In the genomic region with DNA sequence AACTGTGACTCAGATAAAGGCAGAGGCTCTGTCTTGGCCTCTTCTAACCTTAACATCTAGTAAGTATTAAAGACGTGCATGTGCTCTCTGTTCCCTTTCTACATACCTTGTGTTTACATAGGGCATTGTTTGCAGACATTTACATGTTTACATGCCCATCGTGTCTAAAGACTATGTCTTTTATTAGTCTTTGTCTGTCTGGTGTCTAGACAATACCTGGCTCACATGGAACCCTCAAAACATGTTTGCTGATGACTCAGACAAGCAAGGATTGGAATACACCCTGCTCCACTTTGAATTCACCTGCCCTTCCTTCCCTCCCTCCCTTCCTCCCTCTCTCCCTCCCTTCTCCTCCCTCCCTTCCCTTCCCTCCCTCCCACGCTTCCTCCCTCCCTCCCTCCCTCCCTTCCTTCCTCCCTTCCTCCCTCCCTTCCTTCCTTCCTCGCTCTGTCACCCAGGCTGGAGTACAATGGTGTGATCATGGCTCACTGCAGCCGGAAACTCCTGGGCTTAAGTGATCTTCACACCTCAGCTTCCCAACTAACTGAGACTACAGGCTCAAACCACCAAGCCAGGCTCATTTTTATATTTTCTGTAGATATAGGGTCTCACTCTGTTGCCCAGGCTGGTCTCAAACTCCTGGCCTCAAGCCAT, we compare ENCODE assay signal across 1 cellular context.
A peak's percentile ranks its signal among the peaks of the same experiment; 100 is the strongest.
TF ChIP-seq lines count a peak whose summit lies in the region.

No MANE protein-coding gene starts in this region.

TF ChIP-seq in HepG2, 621 proteins besides CTCF, POLR2A, EP300 and RAD21 (continued from another document and continues in another):
- TF ChIP-seq, protein P1, sequence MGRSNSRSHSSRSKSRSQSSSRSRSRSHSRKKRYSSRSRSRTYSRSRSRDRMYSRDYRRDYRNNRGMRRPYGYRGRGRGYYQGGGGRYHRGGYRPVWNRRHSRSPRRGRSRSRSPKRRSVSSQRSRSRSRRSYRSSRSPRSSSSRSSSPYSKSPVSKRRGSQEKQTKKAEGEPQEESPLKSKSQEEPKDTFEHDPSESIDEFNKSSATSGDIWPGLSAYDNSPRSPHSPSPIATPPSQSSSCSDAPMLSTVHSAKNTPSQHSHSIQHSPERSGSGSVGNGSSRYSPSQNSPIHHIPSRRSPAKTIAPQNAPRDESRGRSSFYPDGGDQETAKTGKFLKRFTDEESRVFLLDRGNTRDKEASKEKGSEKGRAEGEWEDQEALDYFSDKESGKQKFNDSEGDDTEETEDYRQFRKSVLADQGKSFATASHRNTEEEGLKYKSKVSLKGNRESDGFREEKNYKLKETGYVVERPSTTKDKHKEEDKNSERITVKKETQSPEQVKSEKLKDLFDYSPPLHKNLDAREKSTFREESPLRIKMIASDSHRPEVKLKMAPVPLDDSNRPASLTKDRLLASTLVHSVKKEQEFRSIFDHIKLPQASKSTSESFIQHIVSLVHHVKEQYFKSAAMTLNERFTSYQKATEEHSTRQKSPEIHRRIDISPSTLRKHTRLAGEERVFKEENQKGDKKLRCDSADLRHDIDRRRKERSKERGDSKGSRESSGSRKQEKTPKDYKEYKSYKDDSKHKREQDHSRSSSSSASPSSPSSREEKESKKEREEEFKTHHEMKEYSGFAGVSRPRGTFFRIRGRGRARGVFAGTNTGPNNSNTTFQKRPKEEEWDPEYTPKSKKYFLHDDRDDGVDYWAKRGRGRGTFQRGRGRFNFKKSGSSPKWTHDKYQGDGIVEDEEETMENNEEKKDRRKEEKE (IDR thresholded peaks at IDR 0.05), result no peak
- no peak for TF ChIP-seq SIN3A (IDR thresholded peaks at IDR 0.05; ENCODE audit: borderline replicate concordance, low read depth, low read length)
- TF ChIP-seq, protein P2, sequence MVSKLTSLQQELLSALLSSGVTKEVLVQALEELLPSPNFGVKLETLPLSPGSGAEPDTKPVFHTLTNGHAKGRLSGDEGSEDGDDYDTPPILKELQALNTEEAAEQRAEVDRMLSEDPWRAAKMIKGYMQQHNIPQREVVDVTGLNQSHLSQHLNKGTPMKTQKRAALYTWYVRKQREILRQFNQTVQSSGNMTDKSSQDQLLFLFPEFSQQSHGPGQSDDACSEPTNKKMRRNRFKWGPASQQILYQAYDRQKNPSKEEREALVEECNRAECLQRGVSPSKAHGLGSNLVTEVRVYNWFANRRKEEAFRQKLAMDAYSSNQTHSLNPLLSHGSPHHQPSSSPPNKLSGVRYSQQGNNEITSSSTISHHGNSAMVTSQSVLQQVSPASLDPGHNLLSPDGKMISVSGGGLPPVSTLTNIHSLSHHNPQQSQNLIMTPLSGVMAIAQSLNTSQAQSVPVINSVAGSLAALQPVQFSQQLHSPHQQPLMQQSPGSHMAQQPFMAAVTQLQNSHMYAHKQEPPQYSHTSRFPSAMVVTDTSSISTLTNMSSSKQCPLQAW (CRISPR knock-in tag; IDR thresholded peaks at IDR 0.05), result no peak
- TF ChIP-seq ZNF335 (CRISPR knock-in tag; IDR thresholded peaks at IDR 0.05), result 0 out of 2 replicates have a peak, but pooled peaks have one; percentile 24
- TF ChIP-seq, protein P3, sequence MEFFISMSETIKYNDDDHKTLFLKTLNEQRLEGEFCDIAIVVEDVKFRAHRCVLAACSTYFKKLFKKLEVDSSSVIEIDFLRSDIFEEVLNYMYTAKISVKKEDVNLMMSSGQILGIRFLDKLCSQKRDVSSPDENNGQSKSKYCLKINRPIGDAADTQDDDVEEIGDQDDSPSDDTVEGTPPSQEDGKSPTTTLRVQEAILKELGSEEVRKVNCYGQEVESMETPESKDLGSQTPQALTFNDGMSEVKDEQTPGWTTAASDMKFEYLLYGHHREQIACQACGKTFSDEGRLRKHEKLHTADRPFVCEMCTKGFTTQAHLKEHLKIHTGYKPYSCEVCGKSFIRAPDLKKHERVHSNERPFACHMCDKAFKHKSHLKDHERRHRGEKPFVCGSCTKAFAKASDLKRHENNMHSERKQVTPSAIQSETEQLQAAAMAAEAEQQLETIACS (CRISPR knock-in tag; IDR thresholded peaks at IDR 0.05), result no peak
- TF ChIP-seq FOXA1 (IDR thresholded peaks at IDR 0.05), result peak; percentile 79
- TF ChIP-seq FOXA1 (CRISPR knock-in tag; IDR thresholded peaks at IDR 0.05), result peak; percentile 84
- no peak for TF ChIP-seq MYC (CRISPR knock-in tag; IDR thresholded peaks at IDR 0.05; ENCODE audit: borderline replicate concordance)
- no peak for TF ChIP-seq ZNF782 (CRISPR knock-in tag; IDR thresholded peaks at IDR 0.05; ENCODE audit: borderline replicate concordance)
- TF ChIP-seq REXO4 (CRISPR knock-in tag; IDR thresholded peaks at IDR 0.05; ENCODE audit: borderline replicate concordance), result no peak
- TF ChIP-seq FOXA3 (CRISPR knock-in tag; IDR thresholded peaks at IDR 0.05), result peak; percentile 94
- TF ChIP-seq GABPA (IDR thresholded peaks at IDR 0.05; ENCODE audit: low read depth, low read length), result no peak
- TF ChIP-seq GABPA (CRISPR knock-in tag; IDR thresholded peaks at IDR 0.05; ENCODE audit: low read depth), result no peak
- TF ChIP-seq IKZF4 (CRISPR knock-in tag; IDR thresholded peaks at IDR 0.05; ENCODE audit: borderline replicate concordance, low read depth, not compliant biosample characterization), result no peak
- TF ChIP-seq, protein P4, sequence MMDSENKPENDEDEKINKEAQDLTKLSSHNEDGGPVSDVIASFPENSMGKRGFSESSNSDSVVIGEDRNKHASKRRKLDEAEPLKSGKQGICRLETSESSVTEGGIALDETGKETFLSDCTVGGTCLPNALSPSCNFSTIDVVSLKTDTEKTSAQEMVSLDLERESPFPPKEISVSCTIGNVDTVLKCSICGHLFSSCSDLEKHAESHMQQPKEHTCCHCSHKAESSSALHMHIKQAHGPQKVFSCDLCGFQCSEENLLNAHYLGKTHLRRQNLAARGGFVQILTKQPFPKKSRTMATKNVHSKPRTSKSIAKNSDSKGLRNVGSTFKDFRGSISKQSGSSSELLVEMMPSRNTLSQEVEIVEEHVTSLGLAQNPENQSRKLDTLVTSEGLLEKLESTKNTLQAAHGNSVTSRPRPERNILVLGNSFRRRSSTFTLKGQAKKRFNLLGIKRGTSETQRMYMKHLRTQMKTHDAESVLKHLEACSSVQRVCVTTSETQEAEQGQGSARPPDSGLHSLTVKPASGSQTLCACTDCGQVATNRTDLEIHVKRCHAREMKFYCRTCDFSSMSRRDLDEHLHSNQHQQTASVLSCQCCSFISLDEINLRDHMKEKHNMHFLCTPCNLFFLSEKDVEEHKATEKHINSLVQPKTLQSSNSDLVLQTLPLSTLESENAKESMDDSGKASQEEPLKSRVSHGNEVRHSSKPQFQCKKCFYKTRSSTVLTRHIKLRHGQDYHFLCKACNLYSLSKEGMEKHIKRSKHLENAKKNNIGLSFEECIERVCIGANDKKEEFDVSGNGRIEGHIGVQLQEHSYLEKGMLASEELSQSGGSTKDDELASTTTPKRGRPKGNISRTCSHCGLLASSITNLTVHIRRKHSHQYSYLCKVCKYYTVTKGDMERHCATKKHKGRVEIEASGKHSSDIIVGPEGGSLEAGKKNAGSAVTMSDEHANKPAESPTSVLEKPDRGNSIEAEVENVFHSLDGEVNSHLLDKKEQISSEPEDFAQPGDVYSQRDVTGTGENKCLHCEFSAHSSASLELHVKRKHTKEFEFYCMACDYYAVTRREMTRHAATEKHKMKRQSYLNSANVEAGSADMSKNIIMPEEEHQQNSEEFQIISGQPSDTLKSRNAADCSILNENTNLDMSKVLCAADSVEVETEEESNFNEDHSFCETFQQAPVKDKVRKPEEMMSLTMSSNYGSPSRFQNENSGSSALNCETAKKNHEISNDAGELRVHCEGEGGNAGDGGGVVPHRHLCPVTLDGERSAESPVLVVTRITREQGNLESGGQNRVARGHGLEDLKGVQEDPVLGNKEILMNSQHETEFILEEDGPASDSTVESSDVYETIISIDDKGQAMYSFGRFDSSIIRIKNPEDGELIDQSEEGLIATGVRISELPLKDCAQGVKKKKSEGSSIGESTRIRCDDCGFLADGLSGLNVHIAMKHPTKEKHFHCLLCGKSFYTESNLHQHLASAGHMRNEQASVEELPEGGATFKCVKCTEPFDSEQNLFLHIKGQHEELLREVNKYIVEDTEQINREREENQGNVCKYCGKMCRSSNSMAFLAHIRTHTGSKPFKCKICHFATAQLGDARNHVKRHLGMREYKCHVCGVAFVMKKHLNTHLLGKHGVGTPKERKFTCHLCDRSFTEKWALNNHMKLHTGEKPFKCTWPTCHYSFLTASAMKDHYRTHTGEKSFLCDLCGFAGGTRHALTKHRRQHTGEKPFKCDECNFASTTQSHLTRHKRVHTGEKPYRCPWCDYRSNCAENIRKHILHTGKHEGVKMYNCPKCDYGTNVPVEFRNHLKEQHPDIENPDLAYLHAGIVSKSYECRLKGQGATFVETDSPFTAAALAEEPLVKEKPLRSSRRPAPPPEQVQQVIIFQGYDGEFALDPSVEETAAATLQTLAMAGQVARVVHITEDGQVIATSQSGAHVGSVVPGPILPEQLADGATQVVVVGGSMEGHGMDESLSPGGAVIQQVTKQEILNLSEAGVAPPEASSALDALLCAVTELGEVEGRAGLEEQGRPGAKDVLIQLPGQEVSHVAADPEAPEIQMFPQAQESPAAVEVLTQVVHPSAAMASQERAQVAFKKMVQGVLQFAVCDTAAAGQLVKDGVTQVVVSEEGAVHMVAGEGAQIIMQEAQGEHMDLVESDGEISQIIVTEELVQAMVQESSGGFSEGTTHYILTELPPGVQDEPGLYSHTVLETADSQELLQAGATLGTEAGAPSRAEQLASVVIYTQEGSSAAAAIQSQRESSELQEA (CRISPR knock-in tag; IDR thresholded peaks at IDR 0.05; ENCODE audit: not compliant biosample characterization), result no peak
- no peak for TF ChIP-seq ZNF556 (CRISPR knock-in tag; IDR thresholded peaks at IDR 0.05; ENCODE audit: borderline replicate concordance)
- TF ChIP-seq, protein P5, sequence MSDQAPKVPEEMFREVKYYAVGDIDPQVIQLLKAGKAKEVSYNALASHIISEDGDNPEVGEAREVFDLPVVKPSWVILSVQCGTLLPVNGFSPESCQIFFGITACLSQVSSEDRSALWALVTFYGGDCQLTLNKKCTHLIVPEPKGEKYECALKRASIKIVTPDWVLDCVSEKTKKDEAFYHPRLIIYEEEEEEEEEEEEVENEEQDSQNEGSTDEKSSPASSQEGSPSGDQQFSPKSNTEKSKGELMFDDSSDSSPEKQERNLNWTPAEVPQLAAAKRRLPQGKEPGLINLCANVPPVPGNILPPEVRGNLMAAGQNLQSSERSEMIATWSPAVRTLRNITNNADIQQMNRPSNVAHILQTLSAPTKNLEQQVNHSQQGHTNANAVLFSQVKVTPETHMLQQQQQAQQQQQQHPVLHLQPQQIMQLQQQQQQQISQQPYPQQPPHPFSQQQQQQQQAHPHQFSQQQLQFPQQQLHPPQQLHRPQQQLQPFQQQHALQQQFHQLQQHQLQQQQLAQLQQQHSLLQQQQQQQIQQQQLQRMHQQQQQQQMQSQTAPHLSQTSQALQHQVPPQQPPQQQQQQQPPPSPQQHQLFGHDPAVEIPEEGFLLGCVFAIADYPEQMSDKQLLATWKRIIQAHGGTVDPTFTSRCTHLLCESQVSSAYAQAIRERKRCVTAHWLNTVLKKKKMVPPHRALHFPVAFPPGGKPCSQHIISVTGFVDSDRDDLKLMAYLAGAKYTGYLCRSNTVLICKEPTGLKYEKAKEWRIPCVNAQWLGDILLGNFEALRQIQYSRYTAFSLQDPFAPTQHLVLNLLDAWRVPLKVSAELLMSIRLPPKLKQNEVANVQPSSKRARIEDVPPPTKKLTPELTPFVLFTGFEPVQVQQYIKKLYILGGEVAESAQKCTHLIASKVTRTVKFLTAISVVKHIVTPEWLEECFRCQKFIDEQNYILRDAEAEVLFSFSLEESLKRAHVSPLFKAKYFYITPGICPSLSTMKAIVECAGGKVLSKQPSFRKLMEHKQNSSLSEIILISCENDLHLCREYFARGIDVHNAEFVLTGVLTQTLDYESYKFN (CRISPR knock-in tag; conservative IDR thresholded peaks at IDR 0.05), result peak; percentile 46; the same call in 1 of the 2 replicates
- TF ChIP-seq ZNF772 (CRISPR knock-in tag; IDR thresholded peaks at IDR 0.05), result no peak
- peak; percentile 55; the same call in 1 of the 2 replicates for TF ChIP-seq HDAC2 (CRISPR knock-in tag; IDR thresholded peaks at IDR 0.05)
- no peak for TF ChIP-seq SAFB2 (CRISPR knock-in tag; IDR thresholded peaks at IDR 0.05; ENCODE audit: borderline replicate concordance, low read depth)
- TF ChIP-seq HIVEP1 (CRISPR knock-in tag; IDR thresholded peaks at IDR 0.05), result no peak
- TF ChIP-seq ZNF232 (CRISPR knock-in tag; IDR thresholded peaks at IDR 0.05; ENCODE audit: borderline replicate concordance), result no peak
- TF ChIP-seq ZNF598 (CRISPR knock-in tag; IDR thresholded peaks at IDR 0.05; ENCODE audit: borderline replicate concordance), result no peak
- peak; percentile 66 for TF ChIP-seq HMG20A (CRISPR knock-in tag; IDR thresholded peaks at IDR 0.05; ENCODE audit: borderline replicate concordance)
- TF ChIP-seq ZFP36L1 (CRISPR knock-in tag; IDR thresholded peaks at IDR 0.05), result no peak
- TF ChIP-seq, protein P6, sequence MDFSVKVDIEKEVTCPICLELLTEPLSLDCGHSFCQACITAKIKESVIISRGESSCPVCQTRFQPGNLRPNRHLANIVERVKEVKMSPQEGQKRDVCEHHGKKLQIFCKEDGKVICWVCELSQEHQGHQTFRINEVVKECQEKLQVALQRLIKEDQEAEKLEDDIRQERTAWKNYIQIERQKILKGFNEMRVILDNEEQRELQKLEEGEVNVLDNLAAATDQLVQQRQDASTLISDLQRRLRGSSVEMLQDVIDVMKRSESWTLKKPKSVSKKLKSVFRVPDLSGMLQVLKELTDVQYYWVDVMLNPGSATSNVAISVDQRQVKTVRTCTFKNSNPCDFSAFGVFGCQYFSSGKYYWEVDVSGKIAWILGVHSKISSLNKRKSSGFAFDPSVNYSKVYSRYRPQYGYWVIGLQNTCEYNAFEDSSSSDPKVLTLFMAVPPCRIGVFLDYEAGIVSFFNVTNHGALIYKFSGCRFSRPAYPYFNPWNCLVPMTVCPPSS (IDR thresholded peaks at IDR 0.05), result no peak
- TF ChIP-seq SALL2 (CRISPR knock-in tag; IDR thresholded peaks at IDR 0.05), result no peak
- no peak for TF ChIP-seq SP140L (CRISPR knock-in tag; IDR thresholded peaks at IDR 0.05; ENCODE audit: borderline replicate concordance)
- TF ChIP-seq ZNF329 (CRISPR knock-in tag; IDR thresholded peaks at IDR 0.05; ENCODE audit: low read depth), result no peak
- TF ChIP-seq, protein P7, sequence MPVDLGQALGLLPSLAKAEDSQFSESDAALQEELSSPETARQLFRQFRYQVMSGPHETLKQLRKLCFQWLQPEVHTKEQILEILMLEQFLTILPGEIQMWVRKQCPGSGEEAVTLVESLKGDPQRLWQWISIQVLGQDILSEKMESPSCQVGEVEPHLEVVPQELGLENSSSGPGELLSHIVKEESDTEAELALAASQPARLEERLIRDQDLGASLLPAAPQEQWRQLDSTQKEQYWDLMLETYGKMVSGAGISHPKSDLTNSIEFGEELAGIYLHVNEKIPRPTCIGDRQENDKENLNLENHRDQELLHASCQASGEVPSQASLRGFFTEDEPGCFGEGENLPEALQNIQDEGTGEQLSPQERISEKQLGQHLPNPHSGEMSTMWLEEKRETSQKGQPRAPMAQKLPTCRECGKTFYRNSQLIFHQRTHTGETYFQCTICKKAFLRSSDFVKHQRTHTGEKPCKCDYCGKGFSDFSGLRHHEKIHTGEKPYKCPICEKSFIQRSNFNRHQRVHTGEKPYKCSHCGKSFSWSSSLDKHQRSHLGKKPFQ (CRISPR knock-in tag; IDR thresholded peaks at IDR 0.05; ENCODE audit: insufficient replicate concordance), result no peak
- TF ChIP-seq GABPB1 (CRISPR knock-in tag; IDR thresholded peaks at IDR 0.05), result peak; percentile 15; the same call in 1 of the 2 replicates
- TF ChIP-seq CCDC6 (CRISPR knock-in tag; IDR thresholded peaks at IDR 0.05), result no peak
- TF ChIP-seq, protein P8, sequence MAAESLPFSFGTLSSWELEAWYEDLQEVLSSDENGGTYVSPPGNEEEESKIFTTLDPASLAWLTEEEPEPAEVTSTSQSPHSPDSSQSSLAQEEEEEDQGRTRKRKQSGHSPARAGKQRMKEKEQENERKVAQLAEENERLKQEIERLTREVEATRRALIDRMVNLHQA (CRISPR knock-in tag; IDR thresholded peaks at IDR 0.05), result no peak
- TF ChIP-seq PITX1 (CRISPR knock-in tag; IDR thresholded peaks at IDR 0.05), result no peak
- no peak for TF ChIP-seq ZNF496 (CRISPR knock-in tag; IDR thresholded peaks at IDR 0.05; ENCODE audit: insufficient replicate concordance)
- TF ChIP-seq ZNF460 (CRISPR knock-in tag; IDR thresholded peaks at IDR 0.05; ENCODE audit: borderline replicate concordance), result no peak
- TF ChIP-seq MAF1 (CRISPR knock-in tag; IDR thresholded peaks at IDR 0.05; ENCODE audit: borderline replicate concordance), result no peak
